ENCODE assay signal across 8 cellular contexts in genomic region chr12:53325539-53326061, GRCh38. TPM values are rescaled to one million over a fixed set of nuclear protein-coding genes. Genes with fewer than 3 reads are reported as not detected.
A peak's percentile ranks its signal among the peaks of the same experiment; 100 is the strongest.
DNase-seq lines count a peak whose midpoint lies in the region; ATAC-seq and TF ChIP-seq lines count a peak whose summit lies in the region.

No MANE protein-coding gene starts in this region.

- no peaks in the 10 kb centered on the region for H3K36me3 ChIP-seq in ectodermal cell (ENCODE audit: control insufficient read depth, insufficient read depth, low read length)
- no peaks in the 10 kb centered on the region for H3K36me3 ChIP-seq in mesodermal cell (ENCODE audit: control insufficient read depth, insufficient read depth, low read length)
- no peaks in the 10 kb centered on the region for H3K36me3 ChIP-seq in stomach smooth muscle (ENCODE audit: control insufficient read depth in 2 of 2, insufficient read depth in 2 of 2, low read length in 2 of 2)

- DNase-seq in GM20000 (ENCODE audit: low spot score): peak; percentile 57
- peak; percentile 7 for DNase-seq in T-helper 9 cell
- no peak for DNase-seq in NCI-H446 (lab: John Stamatoyannopoulos, UW)

- WGBS in ectodermal cell, 2 experiments: 0 to 1% methylated on average over 47 of the region's 47 CpGs
- WGBS in mesodermal cell (ENCODE audit: insufficient coverage in 2 of 2), 2 experiments: 2 to 3% methylated on average over 29 to 43 of the region's 47 CpGs

- no peak for TF ChIP-seq CTCF in GM20000 (IDR thresholded peaks at IDR 0.05; ENCODE audit: extremely low read depth, missing control alignments)

- H3K27me3 ChIP-seq in ectodermal cell (ENCODE audit: control insufficient read depth, insufficient read depth, low read length, poor library complexity, severe bottlenecking) (peaks cover 16% of the 10 kb centered on the region), stomach smooth muscle (ENCODE audit: control insufficient read depth in 1 of 2, insufficient read depth in 2 of 2, low read length in 2 of 2) (peaks cover 0 to 2% of the 10 kb centered on the region in 2 donors)

- peak overlapping the region; percentile 76 to 92 for H3K9ac ChIP-seq in stomach smooth muscle (ENCODE audit: low read length in 2 of 2)

- H3K27ac ChIP-seq in ectodermal cell (ENCODE audit: insufficient read depth, low read depth, low read length, poor library complexity, severe bottlenecking) (peak overlapping the region; percentile 90), mesodermal cell (ENCODE audit: low read depth, low read length, severe bottlenecking) (peak overlapping the region; percentile 91), stomach smooth muscle (ENCODE audit: low read length) (peak overlapping the region; percentile 95)

- H3K4me1 ChIP-seq in ectodermal cell (ENCODE audit: control insufficient read depth, insufficient read depth, low read length): peaks cover 36% of the 10 kb centered on the region
- H3K4me1 ChIP-seq in mesodermal cell (ENCODE audit: control insufficient read depth, insufficient read depth, low read length, poor library complexity, severe bottlenecking): peaks cover 12% of the 10 kb centered on the region
- peaks cover 28% of the 10 kb centered on the region for H3K4me1 ChIP-seq in stomach smooth muscle (ENCODE audit: control insufficient read depth, insufficient read depth, low read length)

- ATAC-seq in GM21528 (IDR thresholded peaks at IDR 0.05; ENCODE audit: low FRiP score, unreplicated experiment) (no peak), GM18517 (IDR thresholded peaks at IDR 0.05; ENCODE audit: unreplicated experiment) (no peak)

- H3K4me3 ChIP-seq in ectodermal cell (ENCODE audit: insufficient read depth, low read depth, low read length) (peak overlapping the region; percentile 63), mesodermal cell (ENCODE audit: extremely low read depth, insufficient read depth, low read length, poor library complexity, severe bottlenecking) (peak overlapping the region; percentile 62), stomach smooth muscle (ENCODE audit: low read length in 2 of 2) (peak overlapping the region; percentile 54 to 78)

- H3K9me3 ChIP-seq in ectodermal cell (ENCODE audit: control insufficient read depth, low read length): no peaks in the 10 kb centered on the region
- H3K9me3 ChIP-seq in mesodermal cell (ENCODE audit: control insufficient read depth, low read length): no peaks in the 10 kb centered on the region
- H3K9me3 ChIP-seq in stomach smooth muscle (ENCODE audit: control insufficient read depth in 2 of 2, low read length in 2 of 2): no peaks in the 10 kb centered on the region

RNA-seq across cellular contexts. Expression of gene AAAS, which starts 4.2 kb away (rescaled TPM):
- 82.6 TPM for polyA plus RNA-seq in ectodermal cell (2013, experiment 1 of 4)
- polyA plus RNA-seq in ectodermal cell (2013, experiment 2 of 4): 87.0 TPM
- polyA plus RNA-seq in ectodermal cell (2013, experiment 3 of 4): 66.1 TPM
- polyA plus RNA-seq in ectodermal cell (2013, experiment 4 of 4): 82.5 TPM
- 61.1 TPM for polyA plus RNA-seq in mesodermal cell (2013, experiment 1 of 2)
- 59.7 TPM for polyA plus RNA-seq in mesodermal cell (2013, experiment 2 of 2)

RNA-seq across cellular contexts. Expression of gene SP7, which starts 10.6 kb away (rescaled TPM):
- 1.7 TPM for polyA plus RNA-seq in ectodermal cell (2013, experiment 1 of 4)
- polyA plus RNA-seq in ectodermal cell (2013, experiment 2 of 4): 1.7 TPM
- polyA plus RNA-seq in ectodermal cell (2013, experiment 3 of 4): 1.3 TPM
- polyA plus RNA-seq in ectodermal cell (2013, experiment 4 of 4): 1.4 TPM
- polyA plus RNA-seq in mesodermal cell (2013, experiment 1 of 2): 0.66 TPM
- polyA plus RNA-seq in mesodermal cell (2013, experiment 2 of 2): 0.51 TPM

RNA-seq across cellular contexts. Expression of gene MYG1, which starts 26.1 kb away (rescaled TPM):
- 67.6 TPM for polyA plus RNA-seq in ectodermal cell (2013, experiment 1 of 4)
- polyA plus RNA-seq in ectodermal cell (2013, experiment 2 of 4): 67.8 TPM
- polyA plus RNA-seq in ectodermal cell (2013, experiment 3 of 4): 53.8 TPM
- 60.6 TPM for polyA plus RNA-seq in ectodermal cell (2013, experiment 4 of 4)
- 57.8 TPM for polyA plus RNA-seq in mesodermal cell (2013, experiment 1 of 2)
- polyA plus RNA-seq in mesodermal cell (2013, experiment 2 of 2): 56.8 TPM

RNA-seq across cellular contexts. Expression of gene PFDN5, which starts 30.3 kb away (rescaled TPM):
- polyA plus RNA-seq in ectodermal cell (2013, experiment 1 of 4): 566 TPM
- 546 TPM for polyA plus RNA-seq in ectodermal cell (2013, experiment 2 of 4)
- 587 TPM for polyA plus RNA-seq in ectodermal cell (2013, experiment 3 of 4)
- 660 TPM for polyA plus RNA-seq in ectodermal cell (2013, experiment 4 of 4)
- 554 TPM for polyA plus RNA-seq in mesodermal cell (2013, experiment 1 of 2)
- 537 TPM for polyA plus RNA-seq in mesodermal cell (2013, experiment 2 of 2)

RNA-seq across cellular contexts. Expression of gene SP1, which starts 54.4 kb away (rescaled TPM):
- 84.9 TPM for polyA plus RNA-seq in ectodermal cell (2013, experiment 1 of 4)
- polyA plus RNA-seq in ectodermal cell (2013, experiment 2 of 4): 91.3 TPM
- 56.6 TPM for polyA plus RNA-seq in ectodermal cell (2013, experiment 3 of 4)
- 67.5 TPM for polyA plus RNA-seq in ectodermal cell (2013, experiment 4 of 4)
- 44.2 TPM for polyA plus RNA-seq in mesodermal cell (2013, experiment 1 of 2)
- polyA plus RNA-seq in mesodermal cell (2013, experiment 2 of 2): 37.8 TPM

Comparison
In these comparisons a context has a peak if more than half of its experiments do, and no peak if none do; other contexts are left out.
1. DNase-seq: peak in GM20000 (single experiment) and T-helper 9 cell (single experiment); none in NCI-H446 (0 of 2).
2. Peak in every context shown above with its lines, with median percentiles within 50 percentile points of each other: H3K27ac ChIP-seq and H3K4me3 ChIP-seq.